ENCODE assay signal across 7 cellular contexts in genomic region chrY:7371953-7372352, GRCh38.
DNase-seq lines count a peak whose midpoint lies in the region; ATAC-seq, FAIRE-seq and TF ChIP-seq lines count a peak whose summit lies in the region.
"Not testable (repeated sequence)": the region's sequence is repeated elsewhere in the genome, so short reads cannot be mapped to it uniquely, and the experiment has no call there.

No MANE protein-coding gene starts in this region.

- TF ChIP-seq CTCF in LNCAP (IDR thresholded peaks at IDR 0.05) (peak; percentile 25; the same call in 1 of the 2 replicates), LNCaP clone FGC (IDR thresholded peaks at IDR 0.05; ENCODE audit: control insufficient read depth, extremely low read depth, insufficient read depth) (0 out of 2 replicates have a peak, but pooled peaks have one; percentile 5), VCaP (conservative IDR thresholded peaks at IDR 0.05) (peak; percentile 57)
- not testable (repeated sequence) for TF ChIP-seq CTCF in endothelial cell of umbilical vein (IDR thresholded peaks at IDR 0.05; ENCODE audit: extremely low read depth in 1 of 2, insufficient read depth in 1 of 2, low read depth in 1 of 2, low read length in 2 of 2); HepG2 (CRISPR knock-in tag; IDR thresholded peaks at IDR 0.05)

- not testable (repeated sequence) for TF ChIP-seq RAD21 in HepG2 (CRISPR knock-in tag; IDR thresholded peaks at IDR 0.05)

- POLR2A ChIA-PET in endothelial cell of umbilical vein (lab: Charles Lee); HepG2 (lab: Yijun Ruan, JAX): not testable (repeated sequence)

- not testable (repeated sequence) for H3K36me3 ChIP-seq in endothelial cell of umbilical vein (ENCODE audit: control insufficient read depth in 2 of 2, extremely low read depth in 1 of 2, insufficient read depth in 2 of 2, low read length in 2 of 2); HepG2 (replicated peaks in 1 of 2; ENCODE audit: control insufficient read depth in 1 of 2, insufficient read depth in 2 of 2, low read length in 2 of 2)

- not testable (repeated sequence) for H3K4me3 ChIP-seq in LNCaP clone FGC (ENCODE audit: low read depth, low read length); endothelial cell of umbilical vein (replicated peaks in 1 of 3; ENCODE audit: insufficient read depth in 1 of 3, low read depth in 1 of 3, low read length in 3 of 3); HepG2 (replicated peaks in 1 of 3; ENCODE audit: insufficient read depth in 1 of 3, low read depth in 2 of 3, low read length in 3 of 3)

- not testable (repeated sequence) for H3K27me3 ChIP-seq in endothelial cell of umbilical vein (ENCODE audit: control insufficient read depth in 2 of 2, insufficient read depth in 2 of 2, low read length in 2 of 2); HepG2 (ENCODE audit: control insufficient read depth in 1 of 2, insufficient read depth in 2 of 2, low read length in 2 of 2)

- not testable (repeated sequence) for H3K4me2 ChIP-seq in endothelial cell of umbilical vein (ENCODE audit: insufficient read depth, low read length); HepG2 (ENCODE audit: low read depth, low read length)

- not testable (repeated sequence) for H3K4me1 ChIP-seq in endothelial cell of umbilical vein (ENCODE audit: control insufficient read depth, extremely low read depth, insufficient read depth, low read length); HepG2 (ENCODE audit: insufficient read depth, low read length)

- DNase-seq in GM12891 (ENCODE audit: insufficient read length, low spot score); LNCaP clone FGC (ENCODE audit: low read depth); endothelial cell of umbilical vein (ENCODE audit: low read depth, low spot score); left lobe of liver (ENCODE audit: low spot score); HepG2 (ENCODE audit: low spot score): not testable (repeated sequence)

- not testable (repeated sequence) for H3K79me2 ChIP-seq in endothelial cell of umbilical vein (ENCODE audit: control insufficient read depth, insufficient read depth, low read length); HepG2 (ENCODE audit: insufficient read depth, low read length)

- in situ Hi-C loops in HepG2 (cut with HindIII; ENCODE audit: extremely low pct_ligation_motif_present, low pct_unique_long_range_greater_than_20kb), result not testable (repeated sequence)

- not testable (repeated sequence) for TF ChIP-seq EP300 in HepG2 (IDR thresholded peaks at IDR 0.05; ENCODE audit: low read depth in 2 of 2, low read length in 2 of 2); HepG2 (CRISPR knock-in tag; IDR thresholded peaks at IDR 0.05; ENCODE audit: borderline replicate concordance)

- dilution Hi-C loops in endothelial cell of umbilical vein (cut with MboI; ENCODE audit: extremely low pct_ligation_motif_present, low sequenced_read_pairs), result not testable (repeated sequence)

- peak; percentile 58 for ATAC-seq in left lobe of liver
- not testable (repeated sequence) for ATAC-seq in HepG2

- not testable (repeated sequence) for H4K20me1 ChIP-seq in endothelial cell of umbilical vein (replicated peaks; ENCODE audit: control insufficient read depth, extremely low read depth, insufficient read depth, low read length); HepG2 (ENCODE audit: insufficient read depth, low read length)

- not testable (repeated sequence) for H3K27ac ChIP-seq in VCaP; endothelial cell of umbilical vein (ENCODE audit: insufficient read depth, low read depth, low read length); HepG2 (ENCODE audit: extremely low read length, insufficient read depth, low read length)

- not testable (repeated sequence) for TF ChIP-seq POLR2A in GM12891 (IDR thresholded peaks at IDR 0.05; ENCODE audit: low read depth, low read length); endothelial cell of umbilical vein (IDR thresholded peaks at IDR 0.05; ENCODE audit: low read depth, low read length); HepG2 (IDR thresholded peaks at IDR 0.05; ENCODE audit: insufficient read depth in 1 of 2, low read depth in 2 of 2, low read length in 2 of 2)

- not testable (repeated sequence) for H2AFZ ChIP-seq in endothelial cell of umbilical vein (ENCODE audit: low read depth, low read length); HepG2 (ENCODE audit: low read length)

- H3K9ac ChIP-seq in endothelial cell of umbilical vein (replicated peaks; ENCODE audit: extremely low read depth, insufficient read depth, low read length); HepG2 (ENCODE audit: insufficient read depth, low read depth, low read length): not testable (repeated sequence)

- not testable (repeated sequence) for H3K9me1 ChIP-seq in endothelial cell of umbilical vein (replicated peaks; ENCODE audit: control insufficient read depth, extremely low read depth, insufficient read depth, low read length)

- 100% methylated on average over 1 of the region's 4 CpGs for WGBS in HepG2 (ENCODE audit: low lambda C conversion rate)

- intact Hi-C loops in endothelial cell of umbilical vein (cut with micrococcal nuclease), result loop anchor here (10.0 kb wide), 1 partner anchor 173 kb away; no protein-coding TSS in a partner anchor
- intact Hi-C loops in HepG2 (cut with micrococcal nuclease; ENCODE audit: unreplicated experiment), result not testable (repeated sequence)

- H3K9me3 ChIP-seq in endothelial cell of umbilical vein (replicated peaks; ENCODE audit: control insufficient read depth, insufficient read depth, low read length); HepG2 (ENCODE audit: low read length): not testable (repeated sequence)

- peak; percentile 33 for FAIRE-seq in GM12891 (lab: Jason Lieb, UNC)
- peak; percentile 62 for FAIRE-seq in endothelial cell of umbilical vein (lab: Jason Lieb, UNC)
- peak; percentile 57 for FAIRE-seq in HepG2 (lab: Jason Lieb, UNC)

- CTCF ChIA-PET in endothelial cell of umbilical vein (lab: Charles Lee); HepG2 (lab: Yijun Ruan, JAX; ENCODE audit: low intra/inter-chr PET ratio, low total read pairs): not testable (repeated sequence)

- not testable (repeated sequence) for BruUV-seq in endothelial cell of umbilical vein (replicated peaks; lab: Mats Ljungman, UMichigan); HepG2 (replicated peaks; lab: Mats Ljungman, UMichigan)
